ENCODE assay signal across 17 cellular contexts in genomic region chr17:77153487-77153886, GRCh38. TPM values are rescaled to one million over a fixed set of nuclear protein-coding genes. Genes with fewer than 3 reads are reported as not detected.
DNase-seq lines count a peak whose midpoint lies in the region; ATAC-seq and TF ChIP-seq lines count a peak whose summit lies in the region.
"Had no signal": no experiment of that assay in that cellular context is flagged by ENCODE, and none has a peak within 500 bp of the region (broad histone marks: within the 10 kb centered on the region; RNA-seq: fewer than 3 reads in every experiment).

No MANE protein-coding gene starts in this region.

- H3K4me1 Mint-ChIP-seq in CD8-positive, alpha-beta T cell (ENCODE audit: low read depth), result peaks cover 53% of the 10 kb centered on the region
- peaks cover 32% of the 10 kb centered on the region for H3K4me1 Mint-ChIP-seq in neural progenitor cell

- H3K36me3 Mint-ChIP-seq in CD8-positive, alpha-beta T cell, result peaks cover 53% of the 10 kb centered on the region
- H3K36me3 Mint-ChIP-seq in neural progenitor cell, result peaks cover 26% of the 10 kb centered on the region

- H3K4me2 ChIP-seq in neural progenitor cell, result peak overlapping the region; percentile 24

- no peak overlapping the region for H3K9ac ChIP-seq in neural progenitor cell

- no peaks in the 10 kb centered on the region for H3K4me1 ChIP-seq in CD8-positive, alpha-beta T cell (ENCODE audit: insufficient read depth, low read length)
- H3K4me1 ChIP-seq in neural progenitor cell (peaks cover 42% of the 10 kb centered on the region), spleen (peaks cover 8 to 100% (median 67%) of the 10 kb centered on the region in 6 donors)

- no peaks in the 10 kb centered on the region for H3K27me3 Mint-ChIP-seq in CD8-positive, alpha-beta T cell (ENCODE audit: low read depth)
- peaks cover 7% of the 10 kb centered on the region for H3K27me3 Mint-ChIP-seq in neural progenitor cell (ENCODE audit: insufficient read depth, low read depth)

- no peaks in the 10 kb centered on the region for H3K9me3 Mint-ChIP-seq in CD8-positive, alpha-beta T cell
- H3K9me3 Mint-ChIP-seq in neural progenitor cell, result peaks cover 4% of the 10 kb centered on the region
- H3K9me3 Mint-ChIP-seq: activated naive CD4-positive, alpha-beta T cell treated with anti-CD3 and anti-CD28 coated beads for 36 hours; stimulated activated effector memory CD8-positive, alpha-beta T cell treated with anti-CD3 and anti-CD28 coated beads, Interleukin-12 subunit alpha, Interleukin-12 subunit beta, amount 100 ng/mL, for 72 hours had no signal

- H3K27ac ChIP-seq in CD8-positive, alpha-beta T cell (ENCODE audit: low read depth, low read length), result no peak overlapping the region
- H3K27ac ChIP-seq in dorsolateral prefrontal cortex (peak overlapping the region; percentile 13 to 99 (median 91)), neural progenitor cell (peak overlapping the region; percentile 53), spleen (peak overlapping the region in 3 of 8 donors; percentile 4 to 100 (median 18))

- 76 to 87% (median 82%) methylated on average over 2 of the region's 2 CpGs for WGBS in spleen, 5 donors

- H4K20me1 ChIP-seq in neural progenitor cell (ENCODE audit: low read depth), result peaks cover 47% of the 10 kb centered on the region

- peaks cover 4% of the 10 kb centered on the region for H3K36me3 ChIP-seq in CD8-positive, alpha-beta T cell (ENCODE audit: insufficient read depth, low read length)
- no peaks in the 10 kb centered on the region for H3K36me3 ChIP-seq in neural progenitor cell
- H3K36me3 ChIP-seq in spleen, result peaks cover 2 to 82% (median 14%) of the 10 kb centered on the region in 6 donors

- H2AFZ ChIP-seq in neural progenitor cell (replicated peaks), result no peak overlapping the region

- POLR2A ChIA-PET in CD8-positive, alpha-beta T cell (lab: Charles Lee), result no interaction called here

- TF ChIP-seq POLR2A in spleen (IDR thresholded peaks at IDR 0.05), result no peak

- no peak overlapping the region for H3K4me3 ChIP-seq in CD8-positive, alpha-beta T cell (ENCODE audit: low read depth, low read length)
- H3K4me3 ChIP-seq in dorsolateral prefrontal cortex (peak overlapping the region in 19 of 59 donors; percentile 2 to 27 (median 9)), neural progenitor cell (no peak overlapping the region), spleen (no peak overlapping the region)

- peak overlapping the region; percentile 14 for H3K27ac Mint-ChIP-seq in CD8-positive, alpha-beta T cell
- peak overlapping the region; percentile 59 for H3K27ac Mint-ChIP-seq in neural progenitor cell
- H3K27ac Mint-ChIP-seq: activated naive CD4-positive, alpha-beta T cell treated with anti-CD3 and anti-CD28 coated beads for 36 hours; stimulated activated effector memory CD8-positive, alpha-beta T cell treated with anti-CD3 and anti-CD28 coated beads, Interleukin-12 subunit alpha, Interleukin-12 subunit beta, amount 100 ng/mL, for 72 hours had no signal

- no peak for ATAC-seq in CD8-positive, alpha-beta T cell
- ATAC-seq in GM18870 (IDR thresholded peaks at IDR 0.05; ENCODE audit: unreplicated experiment), result no peak
- ATAC-seq: HCT116; left colon; stimulated activated effector memory CD8-positive, alpha-beta T cell treated with anti-CD3 and anti-CD28 coated beads, Interleukin-12 subunit alpha, Interleukin-12 subunit beta, amount 100 ng/mL, for 72 hours had no signal

- intact Hi-C loops in CD8-positive, alpha-beta T cell (cut with DNase I, micrococcal nuclease), result loop anchor here in 1 of 2 experiments (5.0 kb wide), 1 partner anchor 34 kb away; no protein-coding TSS in a partner anchor
- intact Hi-C loops in dorsolateral prefrontal cortex (cut with DNase I), result loop anchor here in 1 of 2 donors (5.0 kb wide), 1 partner anchor 34 kb away; no protein-coding TSS in a partner anchor
- intact Hi-C loops in spleen (cut with DNase I; ENCODE audit: low total_unique reads), result no loop called here

- H3K79me2 ChIP-seq in neural progenitor cell (ENCODE audit: low read depth), result peaks cover 91% of the 10 kb centered on the region

- H3K4me3 Mint-ChIP-seq in CD8-positive, alpha-beta T cell, result no peak overlapping the region
- H3K4me3 Mint-ChIP-seq in neural progenitor cell, result no peak overlapping the region
- H3K4me3 Mint-ChIP-seq: activated naive CD4-positive, alpha-beta T cell treated with anti-CD3 and anti-CD28 coated beads for 36 hours; stimulated activated effector memory CD8-positive, alpha-beta T cell treated with anti-CD3 and anti-CD28 coated beads, Interleukin-12 subunit alpha, Interleukin-12 subunit beta, amount 100 ng/mL, for 72 hours had no signal

- CTCF ChIA-PET in CD8-positive, alpha-beta T cell (lab: Charles Lee), result no interaction called here

- H3K9me3 ChIP-seq in CD8-positive, alpha-beta T cell (ENCODE audit: low read length), result no peaks in the 10 kb centered on the region
- no peaks in the 10 kb centered on the region for H3K9me3 ChIP-seq in neural progenitor cell (ENCODE audit: low read depth)
- no peaks in the 10 kb centered on the region for H3K9me3 ChIP-seq in spleen

- H3F3A ChIP-seq in neural progenitor cell (ENCODE audit: low read depth), result peaks cover 10% of the 10 kb centered on the region

- H3K27me3 ChIP-seq in CD8-positive, alpha-beta T cell (ENCODE audit: insufficient read depth, low read length), result no peaks in the 10 kb centered on the region
- H3K27me3 ChIP-seq in dorsolateral prefrontal cortex (no peaks in the 10 kb centered on the region), neural progenitor cell (no peaks in the 10 kb centered on the region), spleen (replicated peaks in 1 of 7) (no peaks in the 10 kb centered on the region)

- no peak for TF ChIP-seq CTCF in CD8-positive, alpha-beta T cell (IDR thresholded peaks at IDR 0.05)
- TF ChIP-seq CTCF in dorsolateral prefrontal cortex (IDR thresholded peaks at IDR 0.05 in 54 of 56, conservative IDR thresholded peaks at IDR 0.05 in 2 of 56; ENCODE audit: low read depth in 1 of 56, partially characterized antibody in 56 of 56) (no peak), neural progenitor cell (IDR thresholded peaks at IDR 0.05) (no peak), spleen (IDR thresholded peaks at IDR 0.05 in 8 of 11, conservative IDR thresholded peaks at IDR 0.05 in 3 of 11) (no peak)

- no peak for DNase-seq in CD8-positive, alpha-beta T cell
- DNase-seq in NCI-H2196 (lab: John Stamatoyannopoulos, UW; ENCODE audit: unreplicated experiment), result peak; percentile 64
- DNase-seq in dorsolateral prefrontal cortex, result no peak
- DNase-seq in neural progenitor cell (ENCODE audit: low spot score), result no peak
- DNase-seq in NCI-H1694 treated with DMSO at 0.1 percent for 48 hours (lab: John Stamatoyannopoulos, UW), result no peak
- DNase-seq in spleen, result no peak
- no peak for DNase-seq in activated naive CD4-positive, alpha-beta T cell treated with Interleukin-2 at 50 U/mL for 16 hours
- DNase-seq: activated CD4-positive, alpha-beta T cell treated with anti-CD3 and anti-CD28 coated beads, Interleukin-2, amount 50 U/mL, for 4 hours; activated naive CD4-positive, alpha-beta T cell treated with anti-CD3 and anti-CD28 coated beads for 36 hours; cortex of kidney; foreskin fibroblast; left colon; stimulated activated CD4-positive, alpha-beta T cell treated with anti-CD3 and anti-CD28 coated beads, Interleukin-2, amount 100 ng/mL, for 24 hours; T-helper 2 cell had no signal

RNA-seq across cellular contexts. Expression of gene SEC14L1, which starts 12.7 kb away (rescaled TPM):
- 100 to 1,000 TPM; 114 to 118 TPM for total RNA-seq in CD8-positive, alpha-beta T cell
- total RNA-seq in dorsolateral prefrontal cortex (100 to 1,000 TPM in 117 of 120 experiments, 10 to 100 TPM in 3; 93.3 to 297 (median 156) TPM), neural progenitor cell (ENCODE audit: low replicate concordance) (60.6 and 75.0 TPM in 2 replicates), spleen (100 to 1,000 TPM; 152 to 202 (median 182) TPM)
- 10 to 100 TPM; 14.5 to 37.6 (median 18.0) TPM for polyA plus RNA-seq in spleen
